Comparison of ENCODE assay signal across 8 cellular contexts in genomic region chr9:95511952-95512750, GRCh38. TPM values are rescaled to one million over a fixed set of nuclear protein-coding genes. Genes with fewer than 3 reads are reported as not detected.
DNase-seq lines count a peak whose midpoint lies in the region; ATAC-seq and TF ChIP-seq lines count a peak whose summit lies in the region.

No MANE protein-coding gene starts in this region.

- peak overlapping the region; percentile 74 to 92 (median 88) for H3K4me3 ChIP-seq in BLaER1 treated with 17β-estradiol and CSF1 and Interleukin-3, amounts not matched to agents 10 nM and 100 nM
- peak overlapping the region; percentile 97 for H3K4me3 ChIP-seq in HUES6 (ENCODE audit: low read depth, low read length)
- H3K4me3 ChIP-seq in astrocyte of the cerebellum (ENCODE audit: low read depth, low read length) = peak overlapping the region; percentile 78
- peak overlapping the region; percentile 55 to 63 for H3K4me3 ChIP-seq in left lung

- in situ Hi-C loops in astrocyte of the cerebellum (cut with HindIII; ENCODE audit: low sequenced_read_pairs) = no loop called here

- TF ChIP-seq CTCF in astrocyte of the cerebellum (IDR thresholded peaks at IDR 0.05; ENCODE audit: low read depth, low read length, missing control alignments) (no peak), left lung (IDR thresholded peaks at IDR 0.05) (no peak)

- no peaks in the 10 kb centered on the region for H3K9me3 ChIP-seq in BLaER1 treated with 17β-estradiol and CSF1 and Interleukin-3, amounts not matched to agents 10 nM and 100 nM (replicated peaks in 1 of 11)
- H3K9me3 ChIP-seq in HUES6 (ENCODE audit: control insufficient read depth, insufficient read depth, low read depth, low read length) (no peaks in the 10 kb centered on the region), left lung (no peaks in the 10 kb centered on the region)

- H3K4me1 ChIP-seq in BLaER1 treated with 17β-estradiol and CSF1 and Interleukin-3, amounts not matched to agents 10 nM and 100 nM = peaks cover 31 to 64% (median 49%) of the 10 kb centered on the region in 10 experiments
- H3K4me1 ChIP-seq in HUES6 (ENCODE audit: control insufficient read depth, insufficient read depth, low read length) = peaks cover 38% of the 10 kb centered on the region
- H3K4me1 ChIP-seq in left lung = peaks cover 6 to 57% of the 10 kb centered on the region in 2 donors

- H3K27ac ChIP-seq in BLaER1 treated with 17β-estradiol and CSF1 and Interleukin-3, amounts not matched to agents 10 nM and 100 nM = peak overlapping the region; percentile 73 to 98 (median 95); a peak in 21 of 22 replicates
- H3K27ac ChIP-seq in HUES6 (ENCODE audit: low read depth, low read length) (peak overlapping the region; percentile 95; the same call in 1 of the 2 replicates), left lung (peak overlapping the region; percentile 82 to 84)

- peaks cover 0 to 6% (median 0%) of the 10 kb centered on the region in 11 experiments; a peak in 3 of 22 replicates for H4K20me1 ChIP-seq in BLaER1 treated with 17β-estradiol and CSF1 and Interleukin-3, amounts not matched to agents 10 nM and 100 nM

- ATAC-seq in left lung (no peak), GM21367 (IDR thresholded peaks at IDR 0.05; ENCODE audit: unreplicated experiment) (no peak)

- no peak for DNase-seq in astrocyte of the cerebellum (ENCODE audit: low read depth)
- DNase-seq in left lung = no peak
- DNase-seq in NCI-H1092 treated with DMSO at 0.1 percent for 48 hours (lab: John Stamatoyannopoulos, UW) = no peak
- DNase-seq in putamen (ENCODE audit: low spot score) = no peak
- no peak for DNase-seq in NCI-H2196 (lab: John Stamatoyannopoulos, UW; ENCODE audit: unreplicated experiment)

- no peaks in the 10 kb centered on the region for H3K36me3 ChIP-seq in BLaER1 treated with 17β-estradiol and CSF1 and Interleukin-3, amounts not matched to agents 10 nM and 100 nM
- H3K36me3 ChIP-seq in HUES6 (ENCODE audit: control insufficient read depth, insufficient read depth, low read length) = no peaks in the 10 kb centered on the region
- no peaks in the 10 kb centered on the region for H3K36me3 ChIP-seq in left lung

- peak overlapping the region; percentile 83 to 96 (median 95); a peak in 21 of 22 replicates for H3K9ac ChIP-seq in BLaER1 treated with 17β-estradiol and CSF1 and Interleukin-3, amounts not matched to agents 10 nM and 100 nM
- peak overlapping the region; percentile 83 for H3K9ac ChIP-seq in HUES6 (ENCODE audit: low read length)

- H3K4me2 ChIP-seq in BLaER1 treated with 17β-estradiol and CSF1 and Interleukin-3, amounts not matched to agents 10 nM and 100 nM = peak overlapping the region; percentile 84 to 99 (median 95)

- peaks cover 32 to 82% (median 72%) of the 10 kb centered on the region in 11 experiments for H3K27me3 ChIP-seq in BLaER1 treated with 17β-estradiol and CSF1 and Interleukin-3, amounts not matched to agents 10 nM and 100 nM
- H3K27me3 ChIP-seq in HUES6 (ENCODE audit: control insufficient read depth, insufficient read depth, low read length) (peaks cover 44% of the 10 kb centered on the region), left lung (peaks cover 10 to 99% of the 10 kb centered on the region in 2 donors)

- intact Hi-C loops in left lung (cut with DNase I) = no loop called here

RNA-seq across cellular contexts. Expression of gene PTCH1, which starts 4.6 kb away (rescaled TPM):
- total RNA-seq in left lung = 10 to 100 TPM; 19.7 to 29.9 TPM
